ENCODE assay signal across 9 cellular contexts in the genomic region with DNA sequence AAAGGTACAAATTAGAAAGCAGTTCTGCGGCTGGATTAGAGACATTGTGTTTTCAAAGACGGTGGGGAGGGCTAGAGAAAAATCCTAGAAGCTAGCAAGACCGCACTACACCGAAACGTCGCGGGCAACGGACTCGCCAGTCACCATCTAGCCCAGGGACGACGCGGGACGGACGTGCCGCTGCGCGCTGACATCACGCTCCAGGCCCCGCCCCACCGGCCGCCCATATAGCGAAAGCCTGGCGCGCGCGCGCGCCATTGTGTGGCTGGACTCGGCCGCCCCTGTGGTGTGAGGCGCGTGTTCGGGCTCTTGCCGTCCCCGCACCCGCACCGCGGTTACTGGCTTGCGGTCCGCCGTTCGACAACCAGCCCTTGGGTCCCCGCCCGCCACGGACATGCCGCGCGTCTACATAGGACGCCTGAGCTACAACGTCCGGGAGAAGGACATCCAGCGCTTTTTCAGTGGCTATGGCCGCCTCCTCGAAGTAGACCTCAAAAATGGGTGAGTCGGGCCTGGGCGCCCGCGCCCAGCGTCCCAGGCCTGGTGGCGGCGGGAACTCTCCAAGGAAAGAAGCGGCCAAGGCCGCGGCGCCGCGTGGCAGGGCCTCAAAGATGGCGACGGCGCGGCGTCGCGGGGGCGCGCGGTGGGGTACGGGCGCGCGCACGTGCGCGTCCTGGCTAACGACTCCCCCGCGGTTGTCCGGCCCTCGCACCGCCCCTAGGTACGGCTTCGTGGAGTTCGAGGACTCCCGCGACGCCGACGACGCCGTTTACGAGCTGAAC. TPM values are rescaled to one million over a fixed set of nuclear protein-coding genes. Genes with fewer than 3 reads are reported as not detected.
DNase-seq lines count a peak whose midpoint lies in the region; ATAC-seq, FAIRE-seq and TF ChIP-seq lines count a peak whose summit lies in the region.
"Had no signal": no experiment of that assay in that cellular context is flagged by ENCODE, and none has a peak within 500 bp of the region (broad histone marks: within the 10 kb centered on the region; RNA-seq: fewer than 3 reads in every experiment).

A gene (plus strand): TSS at position 257 of the 782 bp plus-strand sequence. CDS start 138 bp downstream, at position 395.

- peak within 1 kb of the TSS; percentile 95 for H3K4me3 Mint-ChIP-seq in central memory CD8-positive, alpha-beta T cell

- H3K27ac Mint-ChIP-seq in central memory CD8-positive, alpha-beta T cell (ENCODE audit: low read depth) = peak within 1 kb of the TSS; percentile 94

- DNase-seq in AG09309 (ENCODE audit: low read depth) = peak; percentile 55
- peak; percentile 84 for DNase-seq in NCI-H226
- DNase-seq in central memory CD8-positive, alpha-beta T cell (ENCODE audit: low spot score in 2 of 2) = peak; percentile 89 to 91
- DNase-seq in kidney = peak; percentile 98
- peak; percentile 86 to 93 for DNase-seq in stimulated activated CD4-positive, alpha-beta T cell treated with anti-CD3 and anti-CD28 coated beads, Interleukin-15, amount 100 ng/mL, for 1 hour (ENCODE audit: low read depth in 1 of 2, low spot score in 1 of 2)

- H3K27ac ChIP-seq in kidney (ENCODE audit: low read depth in 2 of 2, low read length in 2 of 2) = peak within 1 kb of the TSS; percentile 100

- no peaks in the 10 kb centered on the region for H3K9me3 ChIP-seq in kidney (ENCODE audit: control insufficient read depth in 1 of 2, low read length in 2 of 2)

- peak within 1 kb of the TSS; percentile 96 to 99 for H3K9ac ChIP-seq in kidney (ENCODE audit: low read length in 2 of 2)

- H3K36me3 Mint-ChIP-seq in central memory CD8-positive, alpha-beta T cell (ENCODE audit: insufficient read depth) = peaks cover 51% of the 10 kb centered on the region

- TF ChIP-seq CTCF in AG09309 (IDR thresholded peaks at IDR 0.05; ENCODE audit: control insufficient read depth, insufficient read depth, low read depth, low read length, missing control alignments) = no peak
- TF ChIP-seq CTCF in kidney (IDR thresholded peaks at IDR 0.05; ENCODE audit: borderline replicate concordance, extremely low read depth, insufficient read depth) = no peak

- H3K36me3 ChIP-seq in kidney (ENCODE audit: control insufficient read depth in 1 of 2, insufficient read depth in 2 of 2, low read length in 2 of 2) = peaks cover 24 to 36% of the 10 kb centered on the region in 2 donors

- peaks cover 8 to 11% of the 10 kb centered on the region in 2 donors for H3K4me1 ChIP-seq in kidney (ENCODE audit: control insufficient read depth in 1 of 2, insufficient read depth in 1 of 2, low read depth in 1 of 2, low read length in 2 of 2)

- H3K9me3 Mint-ChIP-seq in central memory CD8-positive, alpha-beta T cell = no peaks in the 10 kb centered on the region

- no peak for FAIRE-seq in kidney (lab: Jason Lieb, UNC)
- FAIRE-seq: TTC549 had no signal

- H3K27me3 Mint-ChIP-seq in central memory CD8-positive, alpha-beta T cell = peaks cover 29% of the 10 kb centered on the region

- ATAC-seq in GM18909 (IDR thresholded peaks at IDR 0.05; ENCODE audit: poor library complexity, unreplicated experiment) (peak; percentile 87), HG03159 (IDR thresholded peaks at IDR 0.05; ENCODE audit: unreplicated experiment) (peak; percentile 83)
- peak; percentile 84 to 85 for ATAC-seq in activated CD4-positive, CD25-positive, alpha-beta regulatory T cell treated with anti-CD3 and anti-CD28 coated beads, Interleukin-2, amount 50 U/mL, for 24 hours
- peak; percentile 83 for ATAC-seq in central memory CD8-positive, alpha-beta T cell (replicated peaks; ENCODE audit: extremely low read depth, poor library complexity, severe bottlenecking)

- H3K4me1 Mint-ChIP-seq in central memory CD8-positive, alpha-beta T cell = peaks cover 34% of the 10 kb centered on the region

- H3K4me3 ChIP-seq in AG09309 (ENCODE audit: control insufficient read depth, low read depth, low read length) = peak within 1 kb of the TSS; percentile 81
- H3K4me3 ChIP-seq in kidney (ENCODE audit: low read length in 2 of 2) = peak within 1 kb of the TSS; percentile 85 to 92

- intact Hi-C loops in kidney (cut with DNase I) = no loop called here

RNA-seq across cellular contexts. Expression of the gene that starts here (rescaled TPM):
- 131 TPM for total RNA-seq in kidney
- 84.9 TPM for polyA plus RNA-seq in kidney (ENCODE audit: insufficient read depth, low read depth, low replicate concordance)

Comparison
In these comparisons a context has a peak if more than half of its experiments do, and no peak if none do; other contexts are left out.
1. Peak in every context shown above with its lines: DNase-seq, ATAC-seq, H3K4me3 ChIP-seq and H3K27ac ChIP-seq.